ENCODE assay signal across 8 cellular contexts in genomic region chr19:45406957-45407375, GRCh38. TPM values are rescaled to one million over a fixed set of nuclear protein-coding genes. Genes with fewer than 3 reads are reported as not detected.
A peak's percentile ranks its signal among the peaks of the same experiment; 100 is the strongest.
DNase-seq lines count a peak whose midpoint lies in the region; ATAC-seq, FAIRE-seq and TF ChIP-seq lines count a peak whose summit lies in the region.

No MANE protein-coding gene starts in this region.

- ATAC-seq in gastrocnemius medialis (no peak), HG03108 (IDR thresholded peaks at IDR 0.05; ENCODE audit: unreplicated experiment) (no peak), GM19397 (IDR thresholded peaks at IDR 0.05; ENCODE audit: unreplicated experiment) (no peak), esophagus mucosa (no peak)

- H3K36me3 ChIP-seq in SJCRH30 (peaks cover 3% of the 10 kb centered on the region; the same call in 1 of the 2 replicates), fibroblast of lung (ENCODE audit: control insufficient read depth, insufficient read depth, low read length) (no peaks in the 10 kb centered on the region), gastrocnemius medialis (peaks cover 0 to 11% of the 10 kb centered on the region in 2 donors)

- peak overlapping the region; percentile 75 for H3K4me3 ChIP-seq in SJCRH30
- H3K4me3 ChIP-seq in fibroblast of lung (replicated peaks in 1 of 4; ENCODE audit: control extremely low read depth in 1 of 4, insufficient read depth in 1 of 4, low read depth in 3 of 4, low read length in 4 of 4) = peak overlapping the region; percentile 68 to 96 (median 94)
- peak overlapping the region; percentile 58 to 94 (median 80) for H3K4me3 ChIP-seq in gastrocnemius medialis

- in situ Hi-C loops in gastrocnemius medialis (cut with MboI; ENCODE audit: low sequenced_read_pairs in 4 of 4) = no loop called here

- no peaks in the 10 kb centered on the region for H3K9me3 ChIP-seq in SJCRH30 (replicated peaks)
- H3K9me3 ChIP-seq in fibroblast of lung (ENCODE audit: control insufficient read depth, insufficient read depth, low read depth, low read length) = no peaks in the 10 kb centered on the region
- H3K9me3 ChIP-seq in gastrocnemius medialis = no peaks in the 10 kb centered on the region

- intact Hi-C loops in gastrocnemius medialis (cut with DNase I; ENCODE audit: low total_unique reads) = loop anchor here (2.0 to 5.0 kb wide), 2 partner anchors 16 to 80 kb away; partner anchors contain the start of gene ERCC1

- H3K27ac ChIP-seq in SJCRH30 (peak overlapping the region; percentile 96; the same call in 1 of the 2 replicates), fibroblast of lung (ENCODE audit: insufficient read depth, low read length) (peak overlapping the region; percentile 98), gastrocnemius medialis (peak overlapping the region; percentile 88 to 96 (median 92))

- 0 out of 2 replicates have a peak, but pooled peaks cover 3% of the 10 kb centered on the region for H3K4me1 ChIP-seq in SJCRH30
- H3K4me1 ChIP-seq in fibroblast of lung (ENCODE audit: control insufficient read depth, extremely low read depth, insufficient read depth, low read length) = peaks cover 8% of the 10 kb centered on the region
- H3K4me1 ChIP-seq in gastrocnemius medialis = peaks cover 22 to 23% of the 10 kb centered on the region in 2 donors

- peaks cover 6% of the 10 kb centered on the region for H3K79me2 ChIP-seq in fibroblast of lung (ENCODE audit: control insufficient read depth, insufficient read depth, low read length)

- FAIRE-seq in GM12891 (lab: Jason Lieb, UNC) = peak; percentile 40

- no peaks in the 10 kb centered on the region for H3K27me3 ChIP-seq in SJCRH30
- no peaks in the 10 kb centered on the region for H3K27me3 ChIP-seq in fibroblast of lung (ENCODE audit: control insufficient read depth, insufficient read depth, low read length)
- peaks cover 5 to 10% (median 9%) of the 10 kb centered on the region in 3 donors for H3K27me3 ChIP-seq in gastrocnemius medialis

- peak overlapping the region; percentile 90 for H3K9ac ChIP-seq in fibroblast of lung (ENCODE audit: insufficient read depth, low read length)

- H4K20me1 ChIP-seq in fibroblast of lung (ENCODE audit: control insufficient read depth, extremely low read depth, insufficient read depth, low read length) = no peaks in the 10 kb centered on the region

- peak overlapping the region; percentile 98 for H3K4me2 ChIP-seq in fibroblast of lung (ENCODE audit: extremely low read depth, insufficient read depth, low read length)

- TF ChIP-seq CTCF in fibroblast of lung (conservative IDR thresholded peaks at IDR 0.05 in 1 of 2, IDR thresholded peaks at IDR 0.05 in 1 of 2; ENCODE audit: low read depth in 1 of 2, low read length in 2 of 2) = no peak
- no peak for TF ChIP-seq CTCF in gastrocnemius medialis (IDR thresholded peaks at IDR 0.05 in 4 of 5, conservative IDR thresholded peaks at IDR 0.05 in 1 of 5)

- no peak overlapping the region for H2AFZ ChIP-seq in fibroblast of lung (ENCODE audit: low read length)

- DNase-seq in GM12891 (ENCODE audit: insufficient read length, low spot score) (no peak), SJCRH30 (no peak), fibroblast of lung (ENCODE audit: low read depth in 2 of 2) (no peak), gastrocnemius medialis (no peak), DMS114 treated with DMSO at 0.1 percent for 48 hours (lab: John Stamatoyannopoulos, UW; ENCODE audit: unreplicated experiment) (no peak)

- TF ChIP-seq POLR2A in GM12891 (IDR thresholded peaks at IDR 0.05; ENCODE audit: low read depth, low read length) (no peak), gastrocnemius medialis (IDR thresholded peaks at IDR 0.05) (no peak)

TF ChIP-seq in GM12891, 5 proteins besides CTCF, POLR2A, EP300 and RAD21:
- TF ChIP-seq POU2F2 (IDR thresholded peaks at IDR 0.05; ENCODE audit: low read depth, low read length) = no peak
- TF ChIP-seq TAF1 (IDR thresholded peaks at IDR 0.05; ENCODE audit: low read depth, low read length) = no peak
- no peak for TF ChIP-seq POLR2AphosphoS5 (IDR thresholded peaks at IDR 0.05; ENCODE audit: low read depth, low read length)
- TF ChIP-seq PAX5 (IDR thresholded peaks at IDR 0.05; ENCODE audit: insufficient read depth, low read length, severe bottlenecking) = no peak
- no peak for TF ChIP-seq SPI1 (IDR thresholded peaks at IDR 0.05; ENCODE audit: low read depth, low read length)

RNA-seq across cellular contexts. Expression of gene POLR1G, which starts 0.5 kb away (rescaled TPM):
- polyA plus RNA-seq in GM12891 (2012; ENCODE audit: low read depth, missing spikeins) = 2.7 TPM
- total RNA-seq in SJCRH30 (2014; rRNA removed; shearing (Covaris generic)) = 20.9 and 21.8 TPM in 2 replicates
- 3.6 and 5.4 TPM in 2 replicates for total RNA-seq in fibroblast of lung
- 4.7 and 5.3 TPM in 2 replicates for polyA plus RNA-seq in fibroblast of lung
- polyA plus RNA-seq in fibroblast of lung (2012) = 3.5 and 4.3 TPM in 2 replicates
- polyA minus RNA-seq in fibroblast of lung (ENCODE audit: low replicate concordance) = 5.8 and 7.2 TPM in 2 replicates
- total RNA-seq in gastrocnemius medialis = 1 to 10 TPM; 5.1 to 8.3 (median 5.8) TPM
- total RNA-seq in esophagus mucosa = 6.5 TPM

RNA-seq across cellular contexts. Expression of gene PPP1R13L, which starts 2.1 kb away (rescaled TPM):
- 10.9 TPM for polyA plus RNA-seq in GM12891 (2012; ENCODE audit: low read depth, missing spikeins)
- total RNA-seq in SJCRH30 (2014; rRNA removed; shearing (Covaris generic)) = 2.4 and 3.2 TPM in 2 replicates
- total RNA-seq in fibroblast of lung (1.5 and 3.0 TPM in 2 replicates), gastrocnemius medialis (1 to 10 TPM; 1.1 to 6.9 (median 1.5) TPM), esophagus mucosa (186 TPM)
- 1.2 and 5.8 TPM in 2 replicates for polyA plus RNA-seq in fibroblast of lung
- 4.1 and 12.9 TPM in 2 replicates for polyA plus RNA-seq in fibroblast of lung (2012)
- polyA minus RNA-seq in fibroblast of lung (ENCODE audit: low replicate concordance) = 0.74 and 8.8 TPM in 2 replicates

RNA-seq across cellular contexts. Expression of gene ERCC1, which starts 16.8 kb away (rescaled TPM):
- 37.4 TPM for polyA plus RNA-seq in GM12891 (2012; ENCODE audit: low read depth, missing spikeins)
- 29.7 and 32.3 TPM in 2 replicates for total RNA-seq in SJCRH30 (2014; rRNA removed; shearing (Covaris generic))
- 81.1 and 81.4 TPM in 2 replicates for total RNA-seq in fibroblast of lung
- polyA plus RNA-seq in fibroblast of lung = 49.3 and 69.6 TPM in 2 replicates
- polyA plus RNA-seq in fibroblast of lung (2012) = 104 and 125 TPM in 2 replicates
- 181 and 256 TPM in 2 replicates for polyA minus RNA-seq in fibroblast of lung (ENCODE audit: low replicate concordance)
- total RNA-seq in gastrocnemius medialis = 100 to 1,000 TPM in 2 of 4 donors, 10 to 100 TPM in 2; 92.1 to 185 (median 103) TPM
- 48.5 TPM for total RNA-seq in esophagus mucosa

RNA-seq across cellular contexts. Expression of gene ERCC2, which starts 36.6 kb away (rescaled TPM):
- 20.8 TPM for polyA plus RNA-seq in GM12891 (2012; ENCODE audit: low read depth, missing spikeins)
- 24.2 and 27.7 TPM in 2 replicates for total RNA-seq in SJCRH30 (2014; rRNA removed; shearing (Covaris generic))
- total RNA-seq in fibroblast of lung (16.7 and 21.6 TPM in 2 replicates), gastrocnemius medialis (1 to 10 TPM; 4.8 to 8.9 (median 7.2) TPM), esophagus mucosa (10.6 TPM)
- polyA plus RNA-seq in fibroblast of lung = 51.6 and 57.1 TPM in 2 replicates
- 53.0 and 82.5 TPM in 2 replicates for polyA plus RNA-seq in fibroblast of lung (2012)
- 143 and 179 TPM in 2 replicates for polyA minus RNA-seq in fibroblast of lung (ENCODE audit: low replicate concordance)

Comparison
In these comparisons a context has a peak if more than half of its experiments do, and no peak if none do; other contexts are left out.
1. RNA of gene PPP1R13L, which starts 2.1 kb away (total RNA-seq): 186 TPM in esophagus mucosa (single experiment); 2.4 to 3.2 TPM in SJCRH30, 1.5 to 3.0 TPM in fibroblast of lung and 1.1 to 6.9 TPM in gastrocnemius medialis; every median in the first group is over 10 times any median in the second.
2. Peak in every context shown above with its lines, with median percentiles within 50 percentile points of each other: H3K27ac ChIP-seq and H3K4me3 ChIP-seq.